ENCODE assay signal across 8 cellular contexts in genomic region chr6:75600694-75601265, GRCh38. TPM values are rescaled to one million over a fixed set of nuclear protein-coding genes. Genes with fewer than 3 reads are reported as not detected.
DNase-seq lines count a peak whose midpoint lies in the region; ATAC-seq, FAIRE-seq and TF ChIP-seq lines count a peak whose summit lies in the region.

No MANE protein-coding gene starts in this region.

- ATAC-seq in activated T-cell treated with anti-CD3 and anti-CD28 coated beads, Interleukin-2, amount 50 U/mL, for 4 hours = no peak
- ATAC-seq in HG03571 (IDR thresholded peaks at IDR 0.05; ENCODE audit: unreplicated experiment) (no peak), GM19324 (IDR thresholded peaks at IDR 0.05; ENCODE audit: low FRiP score, unreplicated experiment) (no peak), GM21360 (IDR thresholded peaks at IDR 0.05; ENCODE audit: unreplicated experiment) (no peak)

- peak overlapping the region; percentile 98 for H3K27ac Mint-ChIP-seq in activated CD4-positive, alpha-beta memory T cell treated with anti-CD3 and anti-CD28 coated beads for 36 hours

- POLR2A ChIA-PET in activated CD4-positive, alpha-beta memory T cell treated with anti-CD3 and anti-CD28 coated beads for 36 hours (lab: Charles Lee) = no interaction called here

- H3K27ac ChIP-seq in keratinocyte (ENCODE audit: control insufficient read depth, insufficient read depth, low read length) (peak overlapping the region; percentile 95), thyroid gland (peak overlapping the region; percentile 99)

- no peaks in the 10 kb centered on the region for H3K9me3 Mint-ChIP-seq in activated T-cell treated with anti-CD3 and anti-CD28 coated beads, Interleukin-2, amount 50 U/mL, for 4 hours
- H3K9me3 Mint-ChIP-seq in activated CD4-positive, alpha-beta memory T cell treated with anti-CD3 and anti-CD28 coated beads for 36 hours = no peaks in the 10 kb centered on the region

- H3K4me3 ChIP-seq in keratinocyte (ENCODE audit: control insufficient read depth in 2 of 3, extremely low read depth in 1 of 3, insufficient read depth in 2 of 3, low read depth in 1 of 3, low read length in 3 of 3) = peak overlapping the region; percentile 69 to 99 (median 88)
- no peak overlapping the region for H3K4me3 ChIP-seq in thyroid gland (replicated peaks in 1 of 3)

- no peaks in the 10 kb centered on the region for H3K27me3 ChIP-seq in keratinocyte (ENCODE audit: control insufficient read depth, extremely low read depth, insufficient read depth, low read length)
- H3K27me3 ChIP-seq in thyroid gland = no peaks in the 10 kb centered on the region

- no peaks in the 10 kb centered on the region for H3K36me3 Mint-ChIP-seq in activated T-cell treated with anti-CD3 and anti-CD28 coated beads, Interleukin-2, amount 50 U/mL, for 4 hours (ENCODE audit: insufficient read depth)
- H3K36me3 Mint-ChIP-seq in activated CD4-positive, alpha-beta memory T cell treated with anti-CD3 and anti-CD28 coated beads for 36 hours = peaks cover 6% of the 10 kb centered on the region

- no peaks in the 10 kb centered on the region for H3K27me3 Mint-ChIP-seq in activated T-cell treated with anti-CD3 and anti-CD28 coated beads, Interleukin-2, amount 50 U/mL, for 4 hours (ENCODE audit: low read depth)
- H3K27me3 Mint-ChIP-seq in activated CD4-positive, alpha-beta memory T cell treated with anti-CD3 and anti-CD28 coated beads for 36 hours = no peaks in the 10 kb centered on the region

- H3K9me3 ChIP-seq in keratinocyte (ENCODE audit: control insufficient read depth, low read depth, low read length) = no peaks in the 10 kb centered on the region
- no peaks in the 10 kb centered on the region for H3K9me3 ChIP-seq in thyroid gland

- no peak for DNase-seq in activated T-cell treated with anti-CD3 and anti-CD28 coated beads, Interleukin-2, amount 50 U/mL, for 4 hours
- no peak for DNase-seq in activated T-cell treated with anti-CD3 and anti-CD28 coated beads, Interleukin-2, amount 50 U/mL, for 48 hours
- DNase-seq in activated CD4-positive, alpha-beta memory T cell treated with anti-CD3 and anti-CD28 coated beads for 36 hours = no peak
- no peak for DNase-seq in keratinocyte (ENCODE audit: low read depth, low spot score)
- no peak for DNase-seq in thyroid gland

- H2AFZ ChIP-seq in keratinocyte (ENCODE audit: control insufficient read depth, low read length) = peak overlapping the region; percentile 73

- H3K36me3 ChIP-seq in keratinocyte (ENCODE audit: control insufficient read depth in 2 of 2, extremely low read depth in 1 of 2, insufficient read depth in 2 of 2, low read length in 2 of 2) (no peaks in the 10 kb centered on the region), thyroid gland (no peaks in the 10 kb centered on the region)

- H4K20me1 ChIP-seq in keratinocyte (ENCODE audit: control insufficient read depth, extremely low read depth, insufficient read depth, low read length) = peaks cover 8% of the 10 kb centered on the region

- CTCF ChIA-PET in activated CD4-positive, alpha-beta memory T cell treated with anti-CD3 and anti-CD28 coated beads for 36 hours (lab: Charles Lee) = no interaction called here

- H3K9me1 ChIP-seq in keratinocyte (ENCODE audit: control insufficient read depth, extremely low read depth, insufficient read depth, low read length) = no peaks in the 10 kb centered on the region

- no peak for TF ChIP-seq POLR2A in thyroid gland (IDR thresholded peaks at IDR 0.05)

- H3K4me3 Mint-ChIP-seq in activated T-cell treated with anti-CD3 and anti-CD28 coated beads, Interleukin-2, amount 50 U/mL, for 4 hours = peak overlapping the region; percentile 97
- peak overlapping the region; percentile 70 for H3K4me3 Mint-ChIP-seq in activated CD4-positive, alpha-beta memory T cell treated with anti-CD3 and anti-CD28 coated beads for 36 hours

- peaks cover 42% of the 10 kb centered on the region for H3K79me2 ChIP-seq in keratinocyte (ENCODE audit: control insufficient read depth, insufficient read depth, low read length)

- no peak for FAIRE-seq in keratinocyte (lab: Jason Lieb, UNC)

- intact Hi-C loops in activated CD4-positive, alpha-beta memory T cell treated with anti-CD3 and anti-CD28 coated beads for 36 hours (cut with micrococcal nuclease) = loop anchor here (1.0 to 2.0 kb wide), 3 partner anchors 22 to 316 kb away; partner anchors contain the start of gene TMEM30A
- intact Hi-C loops in thyroid gland (cut with DNase I) = no loop called here

- 70 to 72% methylated on average over 11 of the region's 11 CpGs for WGBS in thyroid gland, 2 donors

- dilution Hi-C loops in keratinocyte (cut with MboI; ENCODE audit: extremely low pct_ligation_motif_present, low sequenced_read_pairs) = no loop called here

- H3K4me1 Mint-ChIP-seq in activated T-cell treated with anti-CD3 and anti-CD28 coated beads, Interleukin-2, amount 50 U/mL, for 4 hours (ENCODE audit: low read depth) = peaks cover 50% of the 10 kb centered on the region
- peaks cover 56% of the 10 kb centered on the region for H3K4me1 Mint-ChIP-seq in activated CD4-positive, alpha-beta memory T cell treated with anti-CD3 and anti-CD28 coated beads for 36 hours (ENCODE audit: low read depth)

- H3K9ac ChIP-seq in keratinocyte (ENCODE audit: control insufficient read depth, extremely low read depth, insufficient read depth, low read length) = peak overlapping the region; percentile 99

- no peak for TF ChIP-seq CTCF in keratinocyte (optimal IDR thresholded peaks at IDR 0.05 in 1 of 3, IDR thresholded peaks at IDR 0.05 in 1 of 3, conservative IDR thresholded peaks at IDR 0.05 in 1 of 3; ENCODE audit: extremely low read depth in 1 of 3, insufficient read depth in 2 of 3, low read length in 3 of 3)
- no peak for TF ChIP-seq CTCF in thyroid gland (IDR thresholded peaks at IDR 0.05)

- H3K4me1 ChIP-seq in keratinocyte (ENCODE audit: control insufficient read depth, extremely low read depth, insufficient read depth, low read length) (peaks cover 12% of the 10 kb centered on the region), thyroid gland (peaks cover 10 to 21% of the 10 kb centered on the region in 2 donors)

- peak overlapping the region; percentile 96 for H3K4me2 ChIP-seq in keratinocyte (ENCODE audit: control insufficient read depth, extremely low read depth, insufficient read depth, low read depth, low read length)

RNA-seq across cellular contexts. Expression of gene SENP6, which starts 0.9 kb away (rescaled TPM):
- total RNA-seq in activated T-cell treated with anti-CD3 and anti-CD28 coated beads, Interleukin-2, amount 50 U/mL, for 4 hours = 10 to 100 TPM; 56.6 to 67.7 (median 57.4) TPM
- 10 to 100 TPM; 57.1 to 59.4 TPM for total RNA-seq in activated CD4-positive, alpha-beta memory T cell treated with anti-CD3 and anti-CD28 coated beads for 36 hours
- 19.8 to 41.1 TPM (median 20.6 TPM) in 3 replicates for polyA plus RNA-seq in keratinocyte
- polyA plus RNA-seq in keratinocyte (2011; ENCODE audit: low read depth) = 54.9 TPM
- 15.0 and 29.9 TPM in 2 replicates for polyA plus RNA-seq in keratinocyte (2011; cell fraction: cytosol; rRNA removed)
- 44.6 and 61.3 TPM in 2 replicates for polyA plus RNA-seq in keratinocyte (2011; cell fraction: nucleus; rRNA removed)
- 25.4 and 26.8 TPM in 2 replicates for polyA plus RNA-seq in keratinocyte (2012; ENCODE audit: low replicate concordance)
- polyA minus RNA-seq in keratinocyte = 2.8 to 39.3 TPM (median 10.6 TPM) in 3 replicates
- 22.8 TPM for polyA minus RNA-seq in keratinocyte (2011; cell fraction: cytosol; rRNA and poly(A)+ RNA removed)
- 30.2 and 70.4 TPM in 2 replicates for polyA minus RNA-seq in keratinocyte (2011; cell fraction: nucleus; rRNA and poly(A)+ RNA removed)
- total RNA-seq in thyroid gland = 100 to 1,000 TPM; 154 to 255 (median 170) TPM

Comparison
In these comparisons a context has a peak if more than half of its experiments do, and no peak if none do; other contexts are left out.
1. H3K4me3 ChIP-seq: peak in keratinocyte (3 of 3); none in thyroid gland (0 of 3).